Comparison of ENCODE assay signal across 1 cellular context in genomic region chr3:195845483-195845882, GRCh38.
TF ChIP-seq lines count a peak whose summit lies in the region.

No MANE protein-coding gene starts in this region.

TF ChIP-seq in H1, 55 proteins besides CTCF, POLR2A, EP300 and RAD21:
- no peak for TF ChIP-seq FOSL1 (IDR thresholded peaks at IDR 0.05; ENCODE audit: insufficient read depth, low read depth, low read length)
- TF ChIP-seq BACH1 (IDR thresholded peaks at IDR 0.05; ENCODE audit: low read length), result no peak
- TF ChIP-seq EZH2 (IDR thresholded peaks at IDR 0.05; ENCODE audit: low read depth, low read length, severe bottlenecking), result no peak
- no peak for TF ChIP-seq TCF12 (IDR thresholded peaks at IDR 0.05; ENCODE audit: low read depth, low read length)
- no peak for TF ChIP-seq CREB1 (IDR thresholded peaks at IDR 0.05)
- TF ChIP-seq TAF1 (IDR thresholded peaks at IDR 0.05; ENCODE audit: low read depth, low read length), result no peak
- no peak for TF ChIP-seq MAFK (IDR thresholded peaks at IDR 0.05; ENCODE audit: low read depth, low read length)
